ENCODE assay signal across 1 cellular context in genomic region chr17:56596741-56597494, GRCh38.
TF ChIP-seq lines count a peak whose summit lies in the region.

No MANE protein-coding gene starts in this region.

TF ChIP-seq in A549, 52 proteins besides CTCF, POLR2A, EP300 and RAD21 (continued from another document):
- TF ChIP-seq, protein P1, sequence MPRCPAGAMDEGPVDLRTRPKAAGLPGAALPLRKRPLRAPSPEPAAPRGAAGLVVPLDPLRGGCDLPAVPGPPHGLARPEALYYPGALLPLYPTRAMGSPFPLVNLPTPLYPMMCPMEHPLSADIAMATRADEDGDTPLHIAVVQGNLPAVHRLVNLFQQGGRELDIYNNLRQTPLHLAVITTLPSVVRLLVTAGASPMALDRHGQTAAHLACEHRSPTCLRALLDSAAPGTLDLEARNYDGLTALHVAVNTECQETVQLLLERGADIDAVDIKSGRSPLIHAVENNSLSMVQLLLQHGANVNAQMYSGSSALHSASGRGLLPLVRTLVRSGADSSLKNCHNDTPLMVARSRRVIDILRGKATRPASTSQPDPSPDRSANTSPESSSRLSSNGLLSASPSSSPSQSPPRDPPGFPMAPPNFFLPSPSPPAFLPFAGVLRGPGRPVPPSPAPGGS (IDR thresholded peaks at IDR 0.05): no peak
- TF ChIP-seq ZFP36 (IDR thresholded peaks at IDR 0.05; ENCODE audit: borderline replicate concordance, partially characterized antibody): no peak
- TF ChIP-seq FOXS1 (CRISPR knock-in tag; IDR thresholded peaks at IDR 0.05): no peak
